9 cellular contexts compared by ENCODE assay signal in the genomic region with DNA sequence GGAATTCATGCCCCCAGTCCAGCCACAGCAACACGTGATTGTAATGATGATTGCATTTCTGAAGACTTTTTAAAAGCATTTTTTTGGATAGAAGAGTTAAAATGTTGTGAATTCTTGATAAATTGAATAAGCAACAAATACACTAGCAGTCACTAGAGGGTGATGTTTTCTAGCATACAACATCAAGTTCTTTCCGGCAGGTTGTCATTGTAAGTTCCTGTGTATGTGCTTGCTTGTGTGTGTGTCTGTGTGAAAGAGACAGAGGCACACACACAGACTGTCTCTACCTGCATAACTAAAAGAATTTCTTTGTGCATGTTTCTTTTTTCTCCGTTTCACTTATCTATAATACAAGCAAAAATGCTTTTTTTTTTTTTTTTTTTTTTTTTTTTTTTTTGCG. TPM values are rescaled to one million over a fixed set of nuclear protein-coding genes. Genes with fewer than 3 reads are reported as not detected.
DNase-seq lines count a peak whose midpoint lies in the region; ATAC-seq, FAIRE-seq and TF ChIP-seq lines count a peak whose summit lies in the region.
"Not testable (repeated sequence)": the region's sequence is repeated elsewhere in the genome, so short reads cannot be mapped to it uniquely, and the experiment has no call there.
"Had no signal": no experiment of that assay in that cellular context is flagged by ENCODE, and none has a peak within 500 bp of the region (broad histone marks: within the 10 kb centered on the region; RNA-seq: fewer than 3 reads in every experiment).

No MANE protein-coding gene starts in this region.

- WGBS in A549 (ENCODE audit: missing lambda C conversion rate) = no CpG with 5 or more reads among the region's 4 CpGs
- no CpG with 5 or more reads among the region's 4 CpGs for WGBS in body of pancreas, 2 donors

- not testable (repeated sequence) for H3K4me2 ChIP-seq in A549

- not testable (repeated sequence) for H3K36me3 ChIP-seq in body of pancreas (replicated peaks in 1 of 2; ENCODE audit: insufficient read depth in 1 of 2, low read depth in 2 of 2); left lung

- not testable (repeated sequence) for H3K27me3 ChIP-seq in body of pancreas, left lung

- H3K36me3 Mint-ChIP-seq in activated CD8-positive, alpha-beta memory T cell treated with anti-CD3 and anti-CD28 coated beads, Interleukin-2, amount 10 ng/mL, durations not matched to agents 7 days and 5 days = not testable (repeated sequence)

- TF ChIP-seq EP300 in A549 (IDR thresholded peaks at IDR 0.05) = not testable (repeated sequence)

- H3K4me3 Mint-ChIP-seq in activated CD8-positive, alpha-beta memory T cell treated with anti-CD3 and anti-CD28 coated beads, Interleukin-2, amount 10 ng/mL, durations not matched to agents 7 days and 5 days = not testable (repeated sequence)

- not testable (repeated sequence) for DNase-seq in A549 (ENCODE audit: low read depth in 1 of 2, low spot score in 1 of 2); RCC 7860 (ENCODE audit: low spot score); activated CD8-positive, alpha-beta memory T cell treated with anti-CD3 and anti-CD28 coated beads, Interleukin-2, amount 10 ng/mL, durations not matched to agents 7 days and 5 days; body of pancreas; Right ventricle myocardium superior; left lung; sciatic nerve (ENCODE audit: low spot score)

- TF ChIP-seq POLR2A in A549 (IDR thresholded peaks at IDR 0.05; ENCODE audit: low read length); body of pancreas (IDR thresholded peaks at IDR 0.05): not testable (repeated sequence)

- not testable (repeated sequence) for H3K4me3 ChIP-seq in A549, body of pancreas, left lung

- H3K9me3 Mint-ChIP-seq in activated CD8-positive, alpha-beta memory T cell treated with anti-CD3 and anti-CD28 coated beads, Interleukin-2, amount 10 ng/mL, durations not matched to agents 7 days and 5 days (ENCODE audit: low read depth) = not testable (repeated sequence)

- not testable (repeated sequence) for H3K27ac ChIP-seq in A549, body of pancreas, left lung

- TF ChIP-seq CTCF in A549 (IDR thresholded peaks at IDR 0.05); body of pancreas (IDR thresholded peaks at IDR 0.05); left lung (IDR thresholded peaks at IDR 0.05): not testable (repeated sequence)

- CTCF ChIA-PET in A549 (lab: Yijun Ruan, JAX); activated CD8-positive, alpha-beta memory T cell treated with anti-CD3 and anti-CD28 coated beads, Interleukin-2, amount 10 ng/mL, durations not matched to agents 7 days and 5 days (lab: Charles Lee): not testable (repeated sequence)

- H3K27ac Mint-ChIP-seq in activated CD8-positive, alpha-beta memory T cell treated with anti-CD3 and anti-CD28 coated beads, Interleukin-2, amount 10 ng/mL, durations not matched to agents 7 days and 5 days = not testable (repeated sequence)

- not testable (repeated sequence) for H3K27me3 Mint-ChIP-seq in activated CD8-positive, alpha-beta memory T cell treated with anti-CD3 and anti-CD28 coated beads, Interleukin-2, amount 10 ng/mL, durations not matched to agents 7 days and 5 days

- ATAC-seq in A549 = peak; percentile 81 to 86
- peak; percentile 53 for ATAC-seq in HG02610 (IDR thresholded peaks at IDR 0.05; ENCODE audit: unreplicated experiment)
- peak; percentile 51 for ATAC-seq in activated CD8-positive, alpha-beta memory T cell treated with anti-CD3 and anti-CD28 coated beads, Interleukin-2, amount 10 ng/mL, durations not matched to agents 7 days and 5 days
- peak; percentile 57 for ATAC-seq in body of pancreas
- peak; percentile 71 for ATAC-seq in Right ventricle myocardium superior (ENCODE audit: poor library complexity)
- ATAC-seq in left lung = peak; percentile 75
- ATAC-seq in sciatic nerve = peak; percentile 72

- not testable (repeated sequence) for H3K4me1 ChIP-seq in A549, body of pancreas, left lung

- POLR2A ChIA-PET in A549 (lab: Yijun Ruan, JAX) = not testable (repeated sequence)

- not testable (repeated sequence) for TF ChIP-seq RAD21 in A549 (conservative IDR thresholded peaks at IDR 0.05 in 1 of 2, IDR thresholded peaks at IDR 0.05 in 1 of 2)

- not testable (repeated sequence) for H3K4me1 Mint-ChIP-seq in activated CD8-positive, alpha-beta memory T cell treated with anti-CD3 and anti-CD28 coated beads, Interleukin-2, amount 10 ng/mL, durations not matched to agents 7 days and 5 days

- not testable (repeated sequence) for H3K9me3 ChIP-seq in A549, body of pancreas, left lung

- intact Hi-C loops in body of pancreas (cut with DNase I); Right ventricle myocardium superior (cut with DNase I); left lung (cut with DNase I); sciatic nerve (cut with DNase I): not testable (repeated sequence)

- not testable (repeated sequence) for FAIRE-seq in A549 (lab: Jason Lieb, UNC)
- peak; percentile 64 for FAIRE-seq in RCC 7860 (lab: Jason Lieb, UNC)

RNA-seq across cellular contexts. Expression of gene LIMS3, which starts 8.6 kb away (rescaled TPM):
- not detected in 2 replicates for polyA plus RNA-seq in A549 (2011; rRNA removed)
- polyA plus RNA-seq in A549 (2012; cell fraction: cytosol; rRNA removed) = 0.04 TPM in 1 of 2 replicates, not detected in the other
- not detected in 2 replicates for polyA plus RNA-seq in A549 (2012; cell fraction: nucleus; rRNA removed)
- not detected in 3 replicates for polyA plus RNA-seq in A549 (2017; fragmentation: RNase III; extraction: RNeasy Plus Mini Kit Qiagen cat#74134 plus additional on column Dnase treatment)
- polyA minus RNA-seq in A549 (2011; rRNA and poly(A)+ RNA removed) = not detected in 2 replicates
- under 1 TPM; 0.63 to 0.93 TPM for total RNA-seq in activated CD8-positive, alpha-beta memory T cell treated with anti-CD3 and anti-CD28 coated beads, Interleukin-2, amount 10 ng/mL, durations not matched to agents 7 days and 5 days
- 1 to 10 TPM; 4.7 to 4.9 TPM for total RNA-seq in body of pancreas
- 4.1 TPM for total RNA-seq in Right ventricle myocardium superior
- total RNA-seq in left lung = 1 to 10 TPM; 1.5 to 1.7 TPM
- total RNA-seq in sciatic nerve = 3.7 TPM
- total RNA-seq: H4 had no signal
